18 cellular contexts compared by ENCODE assay signal in genomic region chr15:92565351-92566125, GRCh38.
"Had no signal": no experiment of that assay in that cellular context is flagged by ENCODE, and none has a peak within 500 bp of the region (broad histone marks: within the 10 kb centered on the region; RNA-seq: fewer than 3 reads in every experiment).

No MANE protein-coding gene starts in this region.

- H3K9me3 ChIP-seq: left ventricle myocardium inferior, pancreas, prostate gland, spleen, suprapubic skin, thoracic aorta, tibial artery, upper lobe of right lung had no signal

- H3K27me3 ChIP-seq: pancreas, tibial artery, upper lobe of right lung had no signal

- DNase-seq: islet precursor cell; left ventricle myocardium inferior; mesendoderm; naive thymus-derived CD4-positive, alpha-beta T cell; pancreas; posterior cingulate gyrus; retina; right cardiac atrium; small intestine; spleen; stimulated activated CD4-positive, alpha-beta T cell treated with anti-CD3 and anti-CD28 coated beads, Interleukin-4, amount 100 ng/mL, for 24 hours; stimulated activated naive CD4-positive, alpha-beta T cell; tibial artery; upper lobe of right lung had no signal

- H3K36me3 ChIP-seq: left ventricle myocardium inferior, pancreas, prostate gland, spleen, suprapubic skin, thoracic aorta, tibial artery, upper lobe of right lung had no signal

- H3K4me1 ChIP-seq: pancreas, prostate gland, spleen, suprapubic skin, tibial artery, upper lobe of right lung had no signal

- H3K4me3 ChIP-seq: left ventricle myocardium inferior, lung, pancreas, prostate gland, spleen, suprapubic skin, thoracic aorta, tibial artery, upper lobe of right lung had no signal

- H3K27ac ChIP-seq: left ventricle myocardium inferior, pancreas, prostate gland, spleen, suprapubic skin, thoracic aorta, tibial artery, upper lobe of right lung had no signal
